ENCODE assay signal across 8 cellular contexts in the genomic region with DNA sequence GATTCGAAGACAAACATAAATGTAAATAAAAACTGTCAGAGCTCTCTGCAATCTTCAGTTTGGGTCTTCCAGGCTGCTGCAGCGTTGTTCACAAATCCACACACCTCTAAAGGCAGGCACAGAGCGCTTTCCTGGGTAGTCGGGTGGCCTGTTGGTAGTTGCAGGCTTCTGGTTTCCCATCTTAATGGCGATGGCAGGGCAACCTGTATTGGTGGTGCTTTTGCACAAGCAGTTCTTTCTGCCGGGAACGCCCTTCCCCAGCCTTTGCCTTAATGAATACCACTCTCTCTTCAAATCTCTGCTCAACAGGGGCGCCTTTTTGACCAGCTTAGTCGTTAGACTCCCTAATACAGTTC. TPM values are rescaled to one million over a fixed set of nuclear protein-coding genes. Genes with fewer than 3 reads are reported as not detected.
DNase-seq lines count a peak whose midpoint lies in the region; ATAC-seq, FAIRE-seq and TF ChIP-seq lines count a peak whose summit lies in the region.

No MANE protein-coding gene starts in this region.

- in situ Hi-C loops in HepG2 (cut with HindIII; ENCODE audit: extremely low pct_ligation_motif_present, low pct_unique_long_range_greater_than_20kb) = no loop called here

- TF ChIP-seq POLR2A in breast epithelium (IDR thresholded peaks at IDR 0.05) (no peak), HepG2 (IDR thresholded peaks at IDR 0.05; ENCODE audit: insufficient read depth in 1 of 2, low read depth in 2 of 2, low read length in 2 of 2) (0 out of 4 replicates have a peak, but pooled peaks of 1 of the 2 experiments have one; percentile 25), suprapubic skin (IDR thresholded peaks at IDR 0.05) (no peak)

- peaks cover 10% of the 10 kb centered on the region for H3K79me2 ChIP-seq in HepG2 (ENCODE audit: insufficient read depth, low read length)

- peak; percentile 17 for DNase-seq in NCI-H2029 (lab: John Stamatoyannopoulos, UW)
- no peak for DNase-seq in NCI-H2029 treated with DMSO at 0.1 percent for 48 hours (lab: John Stamatoyannopoulos, UW)
- DNase-seq in NCI-H446 treated with DMSO at 0.1 percent for 48 hours (lab: John Stamatoyannopoulos, UW) = peak; percentile 6
- DNase-seq in breast epithelium (ENCODE audit: low spot score in 2 of 2) = no peak
- peak; percentile 30 for DNase-seq in HepG2 (ENCODE audit: low spot score)
- DNase-seq in suprapubic skin (ENCODE audit: low spot score in 2 of 2) = no peak
- no peak for DNase-seq in CD1c-positive myeloid dendritic cell (ENCODE audit: extremely low spot score)

- peak overlapping the region; percentile 88 to 93 (median 89) for H3K4me3 ChIP-seq in breast epithelium
- H3K4me3 ChIP-seq in HepG2 (replicated peaks in 1 of 3; ENCODE audit: insufficient read depth in 1 of 3, low read depth in 2 of 3, low read length in 3 of 3) = peak overlapping the region; percentile 84 to 89 (median 86)
- peak overlapping the region; percentile 69 for H3K4me3 ChIP-seq in suprapubic skin

- WGBS in HepG2 (ENCODE audit: low lambda C conversion rate) = 10% methylated on average over 8 of the region's 9 CpGs
- 24% methylated on average over 9 of the region's 9 CpGs for WGBS in suprapubic skin

- H3K9me3 ChIP-seq in breast epithelium (no peaks in the 10 kb centered on the region), HepG2 (ENCODE audit: low read length) (no peaks in the 10 kb centered on the region), suprapubic skin (no peaks in the 10 kb centered on the region)

- H3K27me3 ChIP-seq in breast epithelium (no peaks in the 10 kb centered on the region), HepG2 (ENCODE audit: control insufficient read depth in 1 of 2, insufficient read depth in 2 of 2, low read length in 2 of 2) (no peaks in the 10 kb centered on the region), suprapubic skin (no peaks in the 10 kb centered on the region)

- H3K4me1 ChIP-seq in breast epithelium (peaks cover 0 to 8% of the 10 kb centered on the region in 2 donors), HepG2 (ENCODE audit: insufficient read depth, low read length) (peaks cover 38% of the 10 kb centered on the region), suprapubic skin (peaks cover 17% of the 10 kb centered on the region)

- H3K9ac ChIP-seq in HepG2 (ENCODE audit: insufficient read depth, low read depth, low read length) = peak overlapping the region; percentile 73

- no peaks in the 10 kb centered on the region for H3K36me3 ChIP-seq in breast epithelium
- H3K36me3 ChIP-seq in HepG2 (replicated peaks in 1 of 2; ENCODE audit: control insufficient read depth in 1 of 2, insufficient read depth in 2 of 2, low read length in 2 of 2) = peaks cover 2 to 7% of the 10 kb centered on the region in 2 experiments; a peak in 3 of 5 replicates
- H3K36me3 ChIP-seq in suprapubic skin = peaks cover 9% of the 10 kb centered on the region

- intact Hi-C loops in breast epithelium (cut with DNase I; ENCODE audit: low total_unique reads) (no loop called here), HepG2 (cut with micrococcal nuclease; ENCODE audit: unreplicated experiment) (loop anchor here (1.0 kb wide), 3 partner anchors 34 to 63 kb away; no protein-coding TSS in a partner anchor)

- no peak for TF ChIP-seq RAD21 in HepG2 (CRISPR knock-in tag; IDR thresholded peaks at IDR 0.05)

- ATAC-seq in HepG2 (peak; percentile 38), GM21381 (IDR thresholded peaks at IDR 0.05; ENCODE audit: unreplicated experiment) (no peak)

- H3K27ac ChIP-seq in breast epithelium (peak overlapping the region; percentile 66 to 82), HepG2 (ENCODE audit: extremely low read length, insufficient read depth, low read length) (peak overlapping the region; percentile 79), suprapubic skin (peak overlapping the region; percentile 79)

- POLR2A ChIA-PET in HepG2 (lab: Yijun Ruan, JAX) = interaction anchor here (1.0 to 6.7 kb wide), 15 partner anchors 16 to 133 kb away, joined by 4 to 182 read pairs (median 9); partner anchors contain the start of genes L3MBTL1, SGK2 and SRSF6

- H4K20me1 ChIP-seq in HepG2 (ENCODE audit: insufficient read depth, low read length) = no peaks in the 10 kb centered on the region

- CTCF ChIA-PET in HepG2 (lab: Yijun Ruan, JAX; ENCODE audit: low intra/inter-chr PET ratio, low total read pairs) = no interaction called here

- peak overlapping the region; percentile 56 for H2AFZ ChIP-seq in HepG2 (ENCODE audit: low read length)

- TF ChIP-seq CTCF in breast epithelium (IDR thresholded peaks at IDR 0.05) (no peak), HepG2 (CRISPR knock-in tag; IDR thresholded peaks at IDR 0.05) (no peak), suprapubic skin (IDR thresholded peaks at IDR 0.05) (no peak)

- no peak for FAIRE-seq in HepG2 (lab: Jason Lieb, UNC)

- H3K4me2 ChIP-seq in HepG2 (ENCODE audit: low read depth, low read length) = peak overlapping the region; percentile 91

- TF ChIP-seq EP300 in HepG2 (IDR thresholded peaks at IDR 0.05; ENCODE audit: low read depth in 2 of 2, low read length in 2 of 2) = no peak
- TF ChIP-seq EP300 in HepG2 (CRISPR knock-in tag; IDR thresholded peaks at IDR 0.05; ENCODE audit: borderline replicate concordance) = no peak
- TF ChIP-seq EP300 in suprapubic skin (IDR thresholded peaks at IDR 0.05) = no peak

- TSS peak; percentile 99 for BruUV-seq in HepG2 (replicated peaks; lab: Mats Ljungman, UMichigan)

TF ChIP-seq in HepG2, 621 proteins besides CTCF, POLR2A, EP300 and RAD21 (continues in another document):
- TF ChIP-seq ZFP62 (CRISPR knock-in tag; IDR thresholded peaks at IDR 0.05) = no peak

RNA-seq across cellular contexts. Expression of gene IFT52, which starts 0.7 kb away (rescaled TPM):
- total RNA-seq in breast epithelium (10 to 100 TPM; 20.6 to 34.2 (median 25.3) TPM), HepG2 (2016; rRNA removed; fragmentation: Illumina TruSeq; extraction: Trizol) (64.0 and 80.6 TPM in 2 replicates), suprapubic skin (10 to 100 TPM; 10.7 to 17.5 (median 13.5) TPM)
- 77.1 and 79.7 TPM in 2 replicates for total RNA-seq in HepG2 (2016; cell fraction: cytosol; rRNA removed; fragmentation: Illumina TruSeq; extraction: Trizol; ENCODE audit: low read depth)
- 66.3 and 80.0 TPM in 2 replicates for total RNA-seq in HepG2 (2016; cell fraction: insoluble cytoplasmic fraction; rRNA removed; fragmentation: Illumina TruSeq; extraction: Trizol)
- 101 and 102 TPM in 2 replicates for total RNA-seq in HepG2 (2016; cell fraction: membrane; rRNA removed; fragmentation: Illumina TruSeq; extraction: Trizol)
- total RNA-seq in HepG2 (2016; cell fraction: nucleus; rRNA removed; fragmentation: Illumina TruSeq; extraction: Trizol) = 36.2 and 38.4 TPM in 2 replicates
- polyA plus RNA-seq in HepG2 (2011; rRNA removed) = 36.9 and 48.0 TPM in 2 replicates
- 35.4 and 36.4 TPM in 2 replicates for polyA plus RNA-seq in HepG2 (2011; cell fraction: cytosol; rRNA removed)
- polyA plus RNA-seq in HepG2 (2011; cell fraction: nucleus; rRNA removed) = 22.2 and 22.4 TPM in 2 replicates
- polyA plus RNA-seq in HepG2 (2012) = 31.1 and 41.7 TPM in 2 replicates
- polyA plus RNA-seq in HepG2 (2016; cell fraction: cytosol; fragmentation: Illumina TruSeq; extraction: Trizol; ENCODE audit: low read depth) = 83.2 and 85.7 TPM in 2 replicates
- 91.0 and 94.9 TPM in 2 replicates for polyA plus RNA-seq in HepG2 (2016; cell fraction: insoluble cytoplasmic fraction; fragmentation: Illumina TruSeq; extraction: Trizol; ENCODE audit: low read depth)
- polyA plus RNA-seq in HepG2 (2016; cell fraction: membrane; fragmentation: Illumina TruSeq; extraction: Trizol; ENCODE audit: low read depth) = 85.8 and 88.2 TPM in 2 replicates
- polyA plus RNA-seq in HepG2 (2016; cell fraction: nucleus; fragmentation: Illumina TruSeq; extraction: Trizol; ENCODE audit: insufficient read depth, low read depth) = 41.4 and 43.4 TPM in 2 replicates
- 53.4 and 59.7 TPM in 2 replicates for polyA minus RNA-seq in HepG2 (2011; rRNA and poly(A)+ RNA removed; ENCODE audit: low replicate concordance)
- 15.6 and 20.1 TPM in 2 replicates for polyA minus RNA-seq in HepG2 (2011; cell fraction: cytosol; rRNA and poly(A)+ RNA removed)
- 21.4 and 26.9 TPM in 2 replicates for polyA minus RNA-seq in HepG2 (2011; cell fraction: nucleus; rRNA and poly(A)+ RNA removed)

RNA-seq across cellular contexts. Expression of gene SGK2, which starts 31.2 kb away (rescaled TPM):
- total RNA-seq in breast epithelium (1 to 10 TPM; 4.1 to 8.2 (median 6.4) TPM), HepG2 (2016; rRNA removed; fragmentation: Illumina TruSeq; extraction: Trizol) (29.4 and 34.3 TPM in 2 replicates), suprapubic skin (10 to 100 TPM in 3 of 4 donors, 1 to 10 TPM in 1; 6.9 to 18.2 (median 13.0) TPM)
- total RNA-seq in HepG2 (2016; cell fraction: cytosol; rRNA removed; fragmentation: Illumina TruSeq; extraction: Trizol; ENCODE audit: low read depth) = 8.6 and 11.8 TPM in 2 replicates
- 29.7 and 31.2 TPM in 2 replicates for total RNA-seq in HepG2 (2016; cell fraction: insoluble cytoplasmic fraction; rRNA removed; fragmentation: Illumina TruSeq; extraction: Trizol)
- 25.9 and 26.5 TPM in 2 replicates for total RNA-seq in HepG2 (2016; cell fraction: membrane; rRNA removed; fragmentation: Illumina TruSeq; extraction: Trizol)
- total RNA-seq in HepG2 (2016; cell fraction: nucleus; rRNA removed; fragmentation: Illumina TruSeq; extraction: Trizol) = 19.8 and 26.8 TPM in 2 replicates
- 6.2 and 12.6 TPM in 2 replicates for polyA plus RNA-seq in HepG2 (2011; rRNA removed)
- 3.9 and 5.3 TPM in 2 replicates for polyA plus RNA-seq in HepG2 (2011; cell fraction: cytosol; rRNA removed)
- polyA plus RNA-seq in HepG2 (2011; cell fraction: nucleus; rRNA removed) = 24.1 and 26.7 TPM in 2 replicates
- 6.9 and 8.9 TPM in 2 replicates for polyA plus RNA-seq in HepG2 (2012)
- 5.2 and 5.4 TPM in 2 replicates for polyA plus RNA-seq in HepG2 (2016; cell fraction: cytosol; fragmentation: Illumina TruSeq; extraction: Trizol; ENCODE audit: low read depth)
- polyA plus RNA-seq in HepG2 (2016; cell fraction: insoluble cytoplasmic fraction; fragmentation: Illumina TruSeq; extraction: Trizol; ENCODE audit: low read depth) = 21.3 and 23.7 TPM in 2 replicates
- 14.3 and 14.5 TPM in 2 replicates for polyA plus RNA-seq in HepG2 (2016; cell fraction: membrane; fragmentation: Illumina TruSeq; extraction: Trizol; ENCODE audit: low read depth)
- 36.0 and 42.8 TPM in 2 replicates for polyA plus RNA-seq in HepG2 (2016; cell fraction: nucleus; fragmentation: Illumina TruSeq; extraction: Trizol; ENCODE audit: insufficient read depth, low read depth)
- 1.3 and 17.3 TPM in 2 replicates for polyA minus RNA-seq in HepG2 (2011; rRNA and poly(A)+ RNA removed; ENCODE audit: low replicate concordance)
- polyA minus RNA-seq in HepG2 (2011; cell fraction: cytosol; rRNA and poly(A)+ RNA removed) = 4.6 and 10.9 TPM in 2 replicates
- polyA minus RNA-seq in HepG2 (2011; cell fraction: nucleus; rRNA and poly(A)+ RNA removed) = 16.4 and 18.5 TPM in 2 replicates

Comparison
In these comparisons a context has a peak if more than half of its experiments do, and no peak if none do; other contexts are left out.
1. DNase-seq: peak in NCI-H2029 (single experiment), NCI-H446 treated with DMSO at 0.1 percent for 48 hours (single experiment) and HepG2 (single experiment); none in NCI-H2029 treated with DMSO at 0.1 percent for 48 hours (single experiment), breast epithelium (0 of 2), suprapubic skin (0 of 2) and CD1c-positive myeloid dendritic cell (single experiment).
2. Peak in every context shown above with its lines, with median percentiles within 50 percentile points of each other: H3K27ac ChIP-seq and H3K4me3 ChIP-seq.